Comparison of ENCODE assay signal across 1 cellular context in the genomic region with DNA sequence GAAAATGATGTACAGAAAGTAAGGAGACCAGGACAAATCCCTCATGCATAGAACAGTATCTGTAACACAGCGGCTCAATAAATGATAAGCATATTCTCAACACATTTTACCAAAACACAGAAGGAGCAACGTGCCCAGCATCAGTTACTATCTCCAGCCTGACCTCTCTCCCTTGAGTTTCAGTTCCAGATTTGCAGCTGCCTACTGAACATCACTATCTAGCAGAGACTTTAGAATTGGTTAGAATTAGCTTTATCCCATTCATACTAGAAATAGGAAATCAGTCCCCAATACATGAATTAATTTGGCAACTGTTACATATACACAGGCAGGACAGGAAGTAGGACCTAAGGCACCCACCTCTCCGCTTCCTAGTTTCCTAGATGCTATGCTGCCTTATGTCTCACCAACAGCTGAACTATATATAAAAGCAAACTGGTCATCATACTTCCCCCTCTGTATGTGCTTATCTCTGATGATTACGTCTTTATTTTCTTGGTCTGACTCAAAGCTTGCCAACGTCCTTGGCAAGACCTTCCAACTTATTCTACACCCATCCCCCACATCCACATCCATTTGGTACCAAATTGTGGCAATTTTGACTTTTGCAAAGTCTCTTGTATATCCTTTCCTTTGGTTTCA.
TF ChIP-seq lines count a peak whose summit lies in the region.

No MANE protein-coding gene starts in this region.

TF ChIP-seq in HepG2, 621 proteins besides CTCF, POLR2A, EP300 and RAD21 (continued from another document):
- TF ChIP-seq, protein P1, sequence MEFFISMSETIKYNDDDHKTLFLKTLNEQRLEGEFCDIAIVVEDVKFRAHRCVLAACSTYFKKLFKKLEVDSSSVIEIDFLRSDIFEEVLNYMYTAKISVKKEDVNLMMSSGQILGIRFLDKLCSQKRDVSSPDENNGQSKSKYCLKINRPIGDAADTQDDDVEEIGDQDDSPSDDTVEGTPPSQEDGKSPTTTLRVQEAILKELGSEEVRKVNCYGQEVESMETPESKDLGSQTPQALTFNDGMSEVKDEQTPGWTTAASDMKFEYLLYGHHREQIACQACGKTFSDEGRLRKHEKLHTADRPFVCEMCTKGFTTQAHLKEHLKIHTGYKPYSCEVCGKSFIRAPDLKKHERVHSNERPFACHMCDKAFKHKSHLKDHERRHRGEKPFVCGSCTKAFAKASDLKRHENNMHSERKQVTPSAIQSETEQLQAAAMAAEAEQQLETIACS (CRISPR knock-in tag; IDR thresholded peaks at IDR 0.05) = no peak
- no peak for TF ChIP-seq HHEX (CRISPR knock-in tag; IDR thresholded peaks at IDR 0.05)
- no peak for TF ChIP-seq ARID2 (CRISPR knock-in tag; IDR thresholded peaks at IDR 0.05; ENCODE audit: borderline replicate concordance)
- TF ChIP-seq PCBP2 (optimal IDR thresholded peaks at IDR 0.05; ENCODE audit: low read depth, low read length, poor library complexity, severe bottlenecking) = no peak
- no peak for TF ChIP-seq SRSF4 (IDR thresholded peaks at IDR 0.05; ENCODE audit: low read depth, low read length, poor library complexity, severe bottlenecking)
- TF ChIP-seq ARHGAP35 (CRISPR knock-in tag; IDR thresholded peaks at IDR 0.05; ENCODE audit: borderline replicate concordance) = no peak
- no peak for TF ChIP-seq TOE1 (CRISPR knock-in tag; IDR thresholded peaks at IDR 0.05)
- no peak for TF ChIP-seq ZNF225 (CRISPR knock-in tag; IDR thresholded peaks at IDR 0.05)
- no peak for TF ChIP-seq ZNF230 (CRISPR knock-in tag; IDR thresholded peaks at IDR 0.05)
- no peak for TF ChIP-seq THAP11 (CRISPR knock-in tag; IDR thresholded peaks at IDR 0.05)
